Comparison of ENCODE assay signal across 2 cellular contexts in genomic region chr15:40381818-40382529, GRCh38.
TF ChIP-seq lines count a peak whose summit lies in the region.

No MANE protein-coding gene starts in this region.

TF ChIP-seq in WTC11, 78 proteins besides CTCF, POLR2A, EP300 and RAD21 (continued from another document):
- no peak for TF ChIP-seq ZNF532 (CRISPR knock-in tag; IDR thresholded peaks at IDR 0.05; ENCODE audit: borderline replicate concordance)
- TF ChIP-seq RELA (CRISPR knock-in tag; IDR thresholded peaks at IDR 0.05; ENCODE audit: borderline replicate concordance): no peak
- TF ChIP-seq SOX15 (CRISPR knock-in tag; IDR thresholded peaks at IDR 0.05): no peak
- no peak for TF ChIP-seq ETV6 (CRISPR knock-in tag; IDR thresholded peaks at IDR 0.05)
- no peak for TF ChIP-seq MYBL2 (CRISPR knock-in tag; IDR thresholded peaks at IDR 0.05)
- no peak for TF ChIP-seq TEAD4 (CRISPR knock-in tag; IDR thresholded peaks at IDR 0.05)
- no peak for TF ChIP-seq FOXP1 (CRISPR knock-in tag; IDR thresholded peaks at IDR 0.05; ENCODE audit: borderline replicate concordance)
- no peak for TF ChIP-seq GABPB1 (CRISPR knock-in tag; IDR thresholded peaks at IDR 0.05)
- no peak for TF ChIP-seq ZNF219 (CRISPR knock-in tag; IDR thresholded peaks at IDR 0.05; ENCODE audit: borderline replicate concordance)
- no peak for TF ChIP-seq IRF2 (CRISPR knock-in tag; IDR thresholded peaks at IDR 0.05; ENCODE audit: borderline replicate concordance, low read depth)
- TF ChIP-seq E2F5 (CRISPR knock-in tag; IDR thresholded peaks at IDR 0.05): no peak
- TF ChIP-seq PREB (CRISPR knock-in tag; IDR thresholded peaks at IDR 0.05; ENCODE audit: borderline replicate concordance): no peak
- no peak for TF ChIP-seq TEAD1 (CRISPR knock-in tag; IDR thresholded peaks at IDR 0.05)

TF ChIP-seq in liver, 16 proteins besides CTCF, POLR2A, EP300 and RAD21 (continued from another document):
- peak; percentile 43 for TF ChIP-seq REST (IDR thresholded peaks at IDR 0.05)
- TF ChIP-seq ZBTB33 (IDR thresholded peaks at IDR 0.05): no peak
- peak; percentile 19 to 58 for TF ChIP-seq RXRA (IDR thresholded peaks at IDR 0.05)
- TF ChIP-seq EGR1 (IDR thresholded peaks at IDR 0.05; ENCODE audit: low read depth in 2 of 2): no peak
- TF ChIP-seq HNF4A (conservative IDR thresholded peaks at IDR 0.05): peak; percentile 55 to 56
- TF ChIP-seq ATF3 (IDR thresholded peaks at IDR 0.05): no peak
- TF ChIP-seq SP1 (IDR thresholded peaks at IDR 0.05): peak; percentile 28
